25 cellular contexts compared by ENCODE assay signal in the genomic region with DNA sequence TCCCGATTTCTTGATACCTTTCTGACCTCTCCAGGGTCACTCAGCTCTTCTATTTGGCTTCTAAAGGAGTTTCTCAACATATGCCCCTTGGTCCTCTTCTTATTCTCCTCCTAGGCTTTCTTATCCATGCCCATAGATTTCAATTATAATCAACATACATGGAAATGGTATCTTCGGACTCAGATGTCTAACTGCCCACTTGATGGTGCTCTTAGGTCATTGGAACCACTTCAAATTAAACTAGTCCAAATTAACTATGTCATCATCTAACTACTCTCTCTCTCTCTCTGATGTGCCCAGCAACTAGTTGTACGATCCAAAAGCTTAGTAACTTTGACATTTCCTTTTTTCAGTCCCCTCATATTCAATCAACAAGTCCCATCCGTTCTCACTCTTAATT. TPM values are rescaled to one million over a fixed set of nuclear protein-coding genes. Genes with fewer than 3 reads are reported as not detected.
A peak's percentile ranks its signal among the peaks of the same experiment; 100 is the strongest.
DNase-seq lines count a peak whose midpoint lies in the region; ATAC-seq and TF ChIP-seq lines count a peak whose summit lies in the region.
"Had no signal": no experiment of that assay in that cellular context is flagged by ENCODE, and none has a peak within 500 bp of the region (broad histone marks: within the 10 kb centered on the region; RNA-seq: fewer than 3 reads in every experiment).

No MANE protein-coding gene starts in this region.

- no peak overlapping the region for H3K4me3 ChIP-seq in PC-3 (ENCODE audit: low read length)
- H3K4me3 ChIP-seq: BLaER1, GM23338, skin epidermis, transverse colon had no signal

- POLR2A ChIA-PET in activated CD8-positive, alpha-beta T cell treated with anti-CD3 and anti-CD28 coated beads for 36 hours (lab: Charles Lee), result no interaction called here
- POLR2A ChIA-PET in activated CD8-positive, alpha-beta T cell treated with anti-CD3 and anti-CD28 coated beads, Interleukin-2, amount 10 ng/mL, durations not matched to agents 7 days and 5 days (lab: Charles Lee), result no interaction called here
- POLR2A ChIA-PET in PC-3 (lab: Charles Lee; ENCODE audit: unreplicated experiment), result no interaction called here

- H3K36me3 ChIP-seq in PC-3 (ENCODE audit: low read depth, low read length), result peaks cover 59% of the 10 kb centered on the region

- no peaks in the 10 kb centered on the region for H3K9me3 Mint-ChIP-seq in activated CD8-positive, alpha-beta T cell treated with anti-CD3 and anti-CD28 coated beads for 36 hours
- no peaks in the 10 kb centered on the region for H3K9me3 Mint-ChIP-seq in activated CD8-positive, alpha-beta T cell treated with anti-CD3 and anti-CD28 coated beads, Interleukin-2, amount 10 ng/mL, durations not matched to agents 7 days and 5 days (ENCODE audit: insufficient read depth)
- H3K9me3 Mint-ChIP-seq: activated naive CD4-positive, alpha-beta T cell treated with anti-CD3 and anti-CD28 coated beads, Interleukin-2, amount 50 U/mL, for 24 hours; GM23338 had no signal

- H3K27me3 Mint-ChIP-seq in activated CD8-positive, alpha-beta T cell treated with anti-CD3 and anti-CD28 coated beads for 36 hours, result no peaks in the 10 kb centered on the region
- H3K27me3 Mint-ChIP-seq in activated CD8-positive, alpha-beta T cell treated with anti-CD3 and anti-CD28 coated beads, Interleukin-2, amount 10 ng/mL, durations not matched to agents 7 days and 5 days (ENCODE audit: low read depth), result no peaks in the 10 kb centered on the region
- H3K27me3 Mint-ChIP-seq: activated naive CD4-positive, alpha-beta T cell treated with anti-CD3 and anti-CD28 coated beads, Interleukin-2, amount 50 U/mL, for 24 hours had no signal

- no peaks in the 10 kb centered on the region for H4K20me1 ChIP-seq in PC-3 (ENCODE audit: low read length)
- H4K20me1 ChIP-seq: BLaER1 had no signal

- H3K27ac ChIP-seq in PC-3 (ENCODE audit: low read length), result no peak overlapping the region
- H3K27ac ChIP-seq in substantia nigra (ENCODE audit: low read depth, low read length, poor library complexity, severe bottlenecking), result peak overlapping the region; percentile 39
- H3K27ac ChIP-seq: BLaER1, epithelial cell of prostate, HL-60, skin epidermis, transverse colon had no signal

- no peaks in the 10 kb centered on the region for H3K9me3 ChIP-seq in PC-3 (ENCODE audit: low read length)
- H3K9me3 ChIP-seq: BLaER1, transverse colon had no signal

- H3K36me3 Mint-ChIP-seq in activated CD8-positive, alpha-beta T cell treated with anti-CD3 and anti-CD28 coated beads for 36 hours (ENCODE audit: low read depth), result peaks cover 39% of the 10 kb centered on the region
- peaks cover 55% of the 10 kb centered on the region for H3K36me3 Mint-ChIP-seq in activated CD8-positive, alpha-beta T cell treated with anti-CD3 and anti-CD28 coated beads, Interleukin-2, amount 10 ng/mL, durations not matched to agents 7 days and 5 days (ENCODE audit: low read depth)

- H3K4me1 ChIP-seq in PC-3 (ENCODE audit: insufficient read depth, low read length), result no peaks in the 10 kb centered on the region
- H3K4me1 ChIP-seq: BLaER1, transverse colon had no signal

- intact Hi-C loops in activated CD8-positive, alpha-beta T cell treated with anti-CD3 and anti-CD28 coated beads for 36 hours (cut with micrococcal nuclease), result no loop called here
- intact Hi-C loops in PC-3 (cut with micrococcal nuclease), result no loop called here

- no peak for DNase-seq in activated CD8-positive, alpha-beta T cell treated with anti-CD3 and anti-CD28 coated beads for 36 hours
- DNase-seq in activated CD8-positive, alpha-beta T cell treated with anti-CD3 and anti-CD28 coated beads, Interleukin-2, amount 10 ng/mL, durations not matched to agents 7 days and 5 days, result no peak
- DNase-seq in PC-3, result no peak
- peak; percentile 13 for DNase-seq in fibroblast of peridontal ligament (ENCODE audit: extremely low read depth)
- DNase-seq in substantia nigra (lab: John Stamatoyannopoulos, UW), result no peak
- no peak for DNase-seq in stimulated activated CD4-positive, alpha-beta T cell treated with anti-CD3 and anti-CD28 coated beads, Interleukin-4, amount 100 ng/mL, for 1 hour
- no peak for DNase-seq in NCI-H2107 (lab: John Stamatoyannopoulos, UW)
- DNase-seq: activated CD4-positive, alpha-beta T cell treated with anti-CD3 and anti-CD28 coated beads, Interleukin-2, amount 50 U/mL, for 48 hours; activated CD4-positive, CD25-positive, alpha-beta regulatory T cell; aorta; central memory CD4-positive, alpha-beta T cell; NCI-H1105 treated with DMSO at 0.1 percent for 48 hours; NCI-H510A treated with DMSO at 0.1 percent for 48 hours; nucleus accumbens; stimulated activated naive CD4-positive, alpha-beta T cell treated with Interleukin-2 at 50 U/mL for 16 hours; T1000; transverse colon had no signal

- H3K27me3 ChIP-seq in PC-3 (ENCODE audit: low read length), result no peaks in the 10 kb centered on the region
- H3K27me3 ChIP-seq: BLaER1, transverse colon had no signal

- BruUV-seq in PC-3 (replicated peaks; lab: Mats Ljungman, UMichigan), result TSS peak; percentile 10

- H3K4me3 Mint-ChIP-seq in activated CD8-positive, alpha-beta T cell treated with anti-CD3 and anti-CD28 coated beads for 36 hours, result no peak overlapping the region
- H3K4me3 Mint-ChIP-seq in activated CD8-positive, alpha-beta T cell treated with anti-CD3 and anti-CD28 coated beads, Interleukin-2, amount 10 ng/mL, durations not matched to agents 7 days and 5 days, result no peak overlapping the region
- H3K4me3 Mint-ChIP-seq: activated naive CD4-positive, alpha-beta T cell treated with anti-CD3 and anti-CD28 coated beads, Interleukin-2, amount 50 U/mL, for 24 hours; GM23338 had no signal

- CTCF ChIA-PET in activated CD8-positive, alpha-beta T cell treated with anti-CD3 and anti-CD28 coated beads for 36 hours (lab: Charles Lee), result interaction anchor here (0.7 kb wide), 1 partner anchor 17 kb away, joined by 3 read pairs; no protein-coding TSS in a partner anchor
- CTCF ChIA-PET in activated CD8-positive, alpha-beta T cell treated with anti-CD3 and anti-CD28 coated beads, Interleukin-2, amount 10 ng/mL, durations not matched to agents 7 days and 5 days (lab: Charles Lee), result interaction anchor here (0.9 kb wide), 1 partner anchor 9 kb away, joined by 3 read pairs; no protein-coding TSS in a partner anchor
- CTCF ChIA-PET in PC-3 (lab: Charles Lee), result no interaction called here

- TF ChIP-seq CTCF in activated CD8-positive, alpha-beta T cell treated with anti-CD3 and anti-CD28 coated beads for 36 hours (IDR thresholded peaks at IDR 0.05), result no peak
- TF ChIP-seq CTCF in PC-3 (conservative IDR thresholded peaks at IDR 0.05; ENCODE audit: low read depth, low read length), result no peak

- no peak overlapping the region for H2AFZ ChIP-seq in PC-3 (ENCODE audit: low read length)
- H2AFZ ChIP-seq: GM23338 had no signal

- H3K4me1 Mint-ChIP-seq in activated CD8-positive, alpha-beta T cell treated with anti-CD3 and anti-CD28 coated beads for 36 hours (ENCODE audit: low read depth), result no peaks in the 10 kb centered on the region
- no peaks in the 10 kb centered on the region for H3K4me1 Mint-ChIP-seq in activated CD8-positive, alpha-beta T cell treated with anti-CD3 and anti-CD28 coated beads, Interleukin-2, amount 10 ng/mL, durations not matched to agents 7 days and 5 days (ENCODE audit: low read depth)
- H3K4me1 Mint-ChIP-seq: activated naive CD4-positive, alpha-beta T cell treated with anti-CD3 and anti-CD28 coated beads, Interleukin-2, amount 50 U/mL, for 24 hours had no signal

- no peaks in the 10 kb centered on the region for H3F3A ChIP-seq in PC-3 (ENCODE audit: low read length, unreplicated experiment)

- no peak overlapping the region for H3K9ac ChIP-seq in PC-3 (ENCODE audit: low read length)
- H3K9ac ChIP-seq: BLaER1 had no signal

- no peaks in the 10 kb centered on the region for H3K9me2 ChIP-seq in PC-3 (replicated peaks; ENCODE audit: low read length)

- peak overlapping the region; percentile 37 for H3K27ac Mint-ChIP-seq in activated CD8-positive, alpha-beta T cell treated with anti-CD3 and anti-CD28 coated beads for 36 hours
- H3K27ac Mint-ChIP-seq in activated CD8-positive, alpha-beta T cell treated with anti-CD3 and anti-CD28 coated beads, Interleukin-2, amount 10 ng/mL, durations not matched to agents 7 days and 5 days, result no peak overlapping the region
- H3K27ac Mint-ChIP-seq: activated naive CD4-positive, alpha-beta T cell treated with anti-CD3 and anti-CD28 coated beads, Interleukin-2, amount 50 U/mL, for 24 hours; GM23338 had no signal

- no peak overlapping the region for H3K4me2 ChIP-seq in PC-3 (ENCODE audit: low read length)
- H3K4me2 ChIP-seq: BLaER1, GM23338 had no signal

- no peaks in the 10 kb centered on the region for H3K79me2 ChIP-seq in PC-3 (ENCODE audit: low read length)

- no peak for ATAC-seq in activated CD8-positive, alpha-beta T cell treated with anti-CD3 and anti-CD28 coated beads for 36 hours
- no peak for ATAC-seq in activated CD8-positive, alpha-beta T cell treated with anti-CD3 and anti-CD28 coated beads, Interleukin-2, amount 10 ng/mL, durations not matched to agents 7 days and 5 days
- no peak for ATAC-seq in PC-3
- ATAC-seq in esophagus mucosa, result no peak
- ATAC-seq: GM23338, SK-N-SH treated with all-trans-retinoic acid at 6 μM for 48 hours had no signal

RNA-seq across cellular contexts. Expression of a gene that starts 43.2 kb away (rescaled TPM):
- 1 to 10 TPM in 1 of 2 experiments, under 1 TPM in 1; 0.88 to 1.2 TPM for total RNA-seq in activated CD8-positive, alpha-beta T cell treated with anti-CD3 and anti-CD28 coated beads for 36 hours
- total RNA-seq in activated CD8-positive, alpha-beta T cell treated with anti-CD3 and anti-CD28 coated beads, Interleukin-2, amount 10 ng/mL, durations not matched to agents 7 days and 5 days, result 1 to 10 TPM; 2.8 to 3.0 TPM
- 1.5 and 2.4 TPM in 2 replicates for total RNA-seq in PC-3 (2014; rRNA removed)
- 1.5 TPM for total RNA-seq in esophagus mucosa
